ENCODE assay signal across 18 cellular contexts in genomic region chr22:24291538-24292201, GRCh38. TPM values are rescaled to one million over a fixed set of nuclear protein-coding genes. Genes with fewer than 3 reads are reported as not detected.
DNase-seq lines count a peak whose midpoint lies in the region; ATAC-seq and TF ChIP-seq lines count a peak whose summit lies in the region.
"Had no signal": no experiment of that assay in that cellular context is flagged by ENCODE, and none has a peak within 500 bp of the region (broad histone marks: within the 10 kb centered on the region; RNA-seq: fewer than 3 reads in every experiment).

No MANE protein-coding gene starts in this region.

- H3K9ac ChIP-seq in SK-N-MC (ENCODE audit: insufficient read length) = no peak overlapping the region

- H3K36me3 Mint-ChIP-seq in stimulated activated memory B cell treated with anti-CD40 and anti-IgM and Interleukin-4, amounts not matched to agents 10 μg/mL and 1 μg/mL and 100 μg/mL, for 72 hours = peaks cover 6% of the 10 kb centered on the region

- H3K4me1 ChIP-seq in left lung = peaks cover 27 to 46% of the 10 kb centered on the region in 2 donors

- peak overlapping the region; percentile 59 for H3K27ac Mint-ChIP-seq in stimulated activated memory B cell treated with anti-CD40 and anti-IgM and Interleukin-4, amounts not matched to agents 10 μg/mL and 1 μg/mL and 100 μg/mL, for 72 hours
- H3K27ac Mint-ChIP-seq: activated naive CD4-positive, alpha-beta T cell treated with anti-CD3 and anti-CD28 coated beads, Interleukin-2, amount 10 ng/mL, durations not matched to agents 7 days and 5 days had no signal

- H3K27me3 Mint-ChIP-seq in stimulated activated memory B cell treated with anti-CD40 and anti-IgM and Interleukin-4, amounts not matched to agents 10 μg/mL and 1 μg/mL and 100 μg/mL, for 72 hours = no peaks in the 10 kb centered on the region
- H3K27me3 Mint-ChIP-seq: activated naive CD4-positive, alpha-beta T cell treated with anti-CD3 and anti-CD28 coated beads, Interleukin-2, amount 10 ng/mL, durations not matched to agents 7 days and 5 days had no signal

- peaks cover 58% of the 10 kb centered on the region for H3K4me1 Mint-ChIP-seq in stimulated activated memory B cell treated with anti-CD40 and anti-IgM and Interleukin-4, amounts not matched to agents 10 μg/mL and 1 μg/mL and 100 μg/mL, for 72 hours

- H3K36me3 ChIP-seq in SK-N-MC (ENCODE audit: insufficient read depth, low read length) (peaks cover 9% of the 10 kb centered on the region), left lung (no peaks in the 10 kb centered on the region)
- H3K36me3 ChIP-seq: ovary had no signal

- no peaks in the 10 kb centered on the region for H3K9me3 Mint-ChIP-seq in stimulated activated memory B cell treated with anti-CD40 and anti-IgM and Interleukin-4, amounts not matched to agents 10 μg/mL and 1 μg/mL and 100 μg/mL, for 72 hours
- H3K9me3 Mint-ChIP-seq: activated naive CD4-positive, alpha-beta T cell treated with anti-CD3 and anti-CD28 coated beads, Interleukin-2, amount 10 ng/mL, durations not matched to agents 7 days and 5 days had no signal

- no peak overlapping the region for H3K4me3 ChIP-seq in SK-N-MC
- H3K4me3 ChIP-seq in left lung = no peak overlapping the region
- H3K4me3 ChIP-seq: body of pancreas, ovary had no signal

- H3K27ac ChIP-seq in SK-N-MC (peak overlapping the region; percentile 5; the same call in 1 of the 2 replicates), left lung (peak overlapping the region; percentile 28 to 55)
- H3K27ac ChIP-seq: ovary had no signal

- H3K4me3 Mint-ChIP-seq in stimulated activated memory B cell treated with anti-CD40 and anti-IgM and Interleukin-4, amounts not matched to agents 10 μg/mL and 1 μg/mL and 100 μg/mL, for 72 hours = no peak overlapping the region
- H3K4me3 Mint-ChIP-seq: activated naive CD4-positive, alpha-beta T cell treated with anti-CD3 and anti-CD28 coated beads, Interleukin-2, amount 10 ng/mL, durations not matched to agents 7 days and 5 days had no signal

- intact Hi-C loops in left lung (cut with DNase I) = no loop called here

- no peaks in the 10 kb centered on the region for H3K27me3 ChIP-seq in left lung
- H3K27me3 ChIP-seq: body of pancreas, ovary had no signal

- ATAC-seq in left lung (no peak), HG02610 (IDR thresholded peaks at IDR 0.05; ENCODE audit: unreplicated experiment) (no peak)
- ATAC-seq in stimulated activated memory B cell treated with anti-CD40 and anti-IgM and Interleukin-4, amounts not matched to agents 10 μg/mL and 1 μg/mL and 100 μg/mL, for 72 hours = peak; percentile 74
- ATAC-seq: body of pancreas had no signal

- no peak for TF ChIP-seq CTCF in left lung (IDR thresholded peaks at IDR 0.05)

- no peaks in the 10 kb centered on the region for H3K9me3 ChIP-seq in SK-N-MC (ENCODE audit: low read depth, low read length)
- no peaks in the 10 kb centered on the region for H3K9me3 ChIP-seq in left lung
- H3K9me3 ChIP-seq: body of pancreas, ovary had no signal

- DNase-seq in EH (ENCODE audit: low read depth) (peak; percentile 48), SK-N-MC (ENCODE audit: low read depth, low spot score) (no peak), left lung (no peak), OCI-M2 (lab: John Stamatoyannopoulos, UW; ENCODE audit: unreplicated experiment) (no peak), NCI-H1092 treated with DMSO at 0.1 percent for 48 hours (lab: John Stamatoyannopoulos, UW) (no peak)
- DNase-seq in activated CD4-positive, alpha-beta T cell treated with anti-CD3 and anti-CD28 coated beads for 4 hours = no peak
- DNase-seq: activated CD4-positive, alpha-beta T cell treated with anti-CD3 and anti-CD28 coated beads for 48 hours; activated naive CD4-positive, alpha-beta T cell treated with anti-CD3 and anti-CD28 coated beads, Interleukin-2, amount 10 ng/mL, durations not matched to agents 7 days and 5 days; body of pancreas; dermis blood vessel endothelial cell; GDM1; islet precursor cell; ovary; stimulated activated naive CD4-positive, alpha-beta T cell had no signal

RNA-seq across cellular contexts. Expression of gene SPECC1L, which starts 21.0 kb away (rescaled TPM):
- 10 to 100 TPM; 70.9 to 94.4 TPM for total RNA-seq in left lung

RNA-seq across cellular contexts. Expression of gene GGT5, which starts 46.8 kb away (rescaled TPM):
- 10 to 100 TPM; 18.9 to 25.6 TPM for total RNA-seq in left lung
- total RNA-seq: H4, NCI-H460 had no signal
